ENCODE assay signal across 8 cellular contexts in genomic region chr22:22745225-22746060, GRCh38.
DNase-seq lines count a peak whose midpoint lies in the region; ATAC-seq, FAIRE-seq and TF ChIP-seq lines count a peak whose summit lies in the region.

No MANE protein-coding gene starts in this region.

- peak; percentile 71 to 90; a peak in 5 of 6 replicates for ATAC-seq in A549

- FAIRE-seq in A549 (lab: Jason Lieb, UNC) (no peak), keratinocyte (lab: Jason Lieb, UNC) (no peak)

- H3K4me1 ChIP-seq in A549 (no peaks in the 10 kb centered on the region), keratinocyte (ENCODE audit: control insufficient read depth, extremely low read depth, insufficient read depth, low read length) (no peaks in the 10 kb centered on the region)

- H3K36me3 ChIP-seq in keratinocyte (ENCODE audit: control insufficient read depth in 2 of 2, extremely low read depth in 1 of 2, insufficient read depth in 2 of 2, low read length in 2 of 2) = no peaks in the 10 kb centered on the region

- H3K4me1 Mint-ChIP-seq in activated naive CD8-positive, alpha-beta T cell treated with anti-CD3 and anti-CD28 coated beads for 36 hours = no peaks in the 10 kb centered on the region
- no peaks in the 10 kb centered on the region for H3K4me1 Mint-ChIP-seq in activated T-helper 1 cell treated with anti-CD3 and anti-CD28 coated beads, Interleukin-12 subunit alpha, Interleukin-12 subunit beta, Interleukin-2, Interleukin-4 antibody, amounts not matched to agents 30 ng/mL and 10 ng/mL and 1 ng/mL, durations not matched to agents 14 hours and 24 hours and 36 hours (ENCODE audit: low read depth)

- H3K4me2 ChIP-seq in A549 = no peak overlapping the region
- H3K4me2 ChIP-seq in keratinocyte (ENCODE audit: control insufficient read depth, extremely low read depth, insufficient read depth, low read depth, low read length) = no peak overlapping the region

- H2AFZ ChIP-seq in keratinocyte (ENCODE audit: control insufficient read depth, low read length) = no peak overlapping the region

- H4K20me1 ChIP-seq in keratinocyte (ENCODE audit: control insufficient read depth, extremely low read depth, insufficient read depth, low read length) = no peaks in the 10 kb centered on the region

- TF ChIP-seq EP300 in A549 (IDR thresholded peaks at IDR 0.05) = no peak

- POLR2A ChIA-PET in A549 (lab: Yijun Ruan, JAX) = no interaction called here

- no peak overlapping the region for H3K4me3 Mint-ChIP-seq in activated naive CD8-positive, alpha-beta T cell treated with anti-CD3 and anti-CD28 coated beads for 36 hours
- no peak overlapping the region for H3K4me3 Mint-ChIP-seq in activated T-helper 1 cell treated with anti-CD3 and anti-CD28 coated beads, Interleukin-12 subunit alpha, Interleukin-12 subunit beta, Interleukin-2, Interleukin-4 antibody, amounts not matched to agents 30 ng/mL and 10 ng/mL and 1 ng/mL, durations not matched to agents 14 hours and 24 hours and 36 hours

- dilution Hi-C loops in keratinocyte (cut with MboI; ENCODE audit: extremely low pct_ligation_motif_present, low sequenced_read_pairs) = no loop called here

- TF ChIP-seq RAD21 in A549 (conservative IDR thresholded peaks at IDR 0.05 in 1 of 2, IDR thresholded peaks at IDR 0.05 in 1 of 2) = peak; percentile 25 to 28; a peak in 1 of 5 replicates

- DNase-seq in A549 (ENCODE audit: low read depth in 1 of 2, low spot score in 1 of 2) = peak; percentile 10 to 26
- peak; percentile 26 for DNase-seq in EH (ENCODE audit: low read depth)
- peak; percentile 48 for DNase-seq in MV-4-11 (lab: John Stamatoyannopoulos, UW)
- DNase-seq in activated naive CD8-positive, alpha-beta T cell treated with anti-CD3 and anti-CD28 coated beads for 36 hours = peak; percentile 23
- DNase-seq in keratinocyte (ENCODE audit: low read depth, low spot score) = no peak
- DNase-seq in superior temporal gyrus (ENCODE audit: extremely low spot score) = peak; percentile 43
- no peak for DNase-seq in activated T-helper 1 cell treated with anti-CD3 and anti-CD28 coated beads, Interleukin-12 subunit alpha, Interleukin-12 subunit beta, Interleukin-2, Interleukin-4 antibody, amounts not matched to agents 30 ng/mL and 10 ng/mL and 1 ng/mL, durations not matched to agents 14 hours and 24 hours and 36 hours (ENCODE audit: low spot score)
- no peak for DNase-seq in NCI-H345 (lab: John Stamatoyannopoulos, UW)

- H3K9me3 ChIP-seq in A549 (no peaks in the 10 kb centered on the region), keratinocyte (ENCODE audit: control insufficient read depth, low read depth, low read length) (no peaks in the 10 kb centered on the region)

- WGBS in A549 (ENCODE audit: missing lambda C conversion rate) = 42% methylated on average over 8 of the region's 8 CpGs

- no peak overlapping the region for H3K27ac Mint-ChIP-seq in activated naive CD8-positive, alpha-beta T cell treated with anti-CD3 and anti-CD28 coated beads for 36 hours
- no peak overlapping the region for H3K27ac Mint-ChIP-seq in activated T-helper 1 cell treated with anti-CD3 and anti-CD28 coated beads, Interleukin-12 subunit alpha, Interleukin-12 subunit beta, Interleukin-2, Interleukin-4 antibody, amounts not matched to agents 30 ng/mL and 10 ng/mL and 1 ng/mL, durations not matched to agents 14 hours and 24 hours and 36 hours

- no peaks in the 10 kb centered on the region for H3K9me1 ChIP-seq in keratinocyte (ENCODE audit: control insufficient read depth, extremely low read depth, insufficient read depth, low read length)

- H3K9ac ChIP-seq in keratinocyte (ENCODE audit: control insufficient read depth, extremely low read depth, insufficient read depth, low read length) = no peak overlapping the region

- no peaks in the 10 kb centered on the region for H3K79me2 ChIP-seq in keratinocyte (ENCODE audit: control insufficient read depth, insufficient read depth, low read length)

- H3K9me3 Mint-ChIP-seq in activated naive CD8-positive, alpha-beta T cell treated with anti-CD3 and anti-CD28 coated beads for 36 hours = no peaks in the 10 kb centered on the region
- no peaks in the 10 kb centered on the region for H3K9me3 Mint-ChIP-seq in activated T-helper 1 cell treated with anti-CD3 and anti-CD28 coated beads, Interleukin-12 subunit alpha, Interleukin-12 subunit beta, Interleukin-2, Interleukin-4 antibody, amounts not matched to agents 30 ng/mL and 10 ng/mL and 1 ng/mL, durations not matched to agents 14 hours and 24 hours and 36 hours

- H3K4me3 ChIP-seq in A549 (no peak overlapping the region), keratinocyte (ENCODE audit: control insufficient read depth in 2 of 3, extremely low read depth in 1 of 3, insufficient read depth in 2 of 3, low read depth in 1 of 3, low read length in 3 of 3) (no peak overlapping the region)

- H3K27me3 Mint-ChIP-seq in activated naive CD8-positive, alpha-beta T cell treated with anti-CD3 and anti-CD28 coated beads for 36 hours = peaks cover 24% of the 10 kb centered on the region
- peaks cover 25% of the 10 kb centered on the region for H3K27me3 Mint-ChIP-seq in activated T-helper 1 cell treated with anti-CD3 and anti-CD28 coated beads, Interleukin-12 subunit alpha, Interleukin-12 subunit beta, Interleukin-2, Interleukin-4 antibody, amounts not matched to agents 30 ng/mL and 10 ng/mL and 1 ng/mL, durations not matched to agents 14 hours and 24 hours and 36 hours (ENCODE audit: insufficient read depth)

- no peak for TF ChIP-seq POLR2A in A549 (IDR thresholded peaks at IDR 0.05; ENCODE audit: low read length)

- CTCF ChIA-PET in A549 (lab: Yijun Ruan, JAX) = interaction anchor here (0.7 to 5.0 kb wide), 24 partner anchors 8 to 281 kb away, joined by 3 to 34 read pairs (median 4); no protein-coding TSS in a partner anchor

- H3K36me3 Mint-ChIP-seq in activated naive CD8-positive, alpha-beta T cell treated with anti-CD3 and anti-CD28 coated beads for 36 hours = no peaks in the 10 kb centered on the region
- H3K36me3 Mint-ChIP-seq in activated T-helper 1 cell treated with anti-CD3 and anti-CD28 coated beads, Interleukin-12 subunit alpha, Interleukin-12 subunit beta, Interleukin-2, Interleukin-4 antibody, amounts not matched to agents 30 ng/mL and 10 ng/mL and 1 ng/mL, durations not matched to agents 14 hours and 24 hours and 36 hours (ENCODE audit: low read depth) = no peaks in the 10 kb centered on the region

- intact Hi-C loops in activated T-helper 1 cell treated with anti-CD3 and anti-CD28 coated beads, Interleukin-12 subunit alpha, Interleukin-12 subunit beta, Interleukin-2, Interleukin-4 antibody, amounts not matched to agents 30 ng/mL and 10 ng/mL and 1 ng/mL, durations not matched to agents 14 hours and 24 hours and 36 hours (cut with micrococcal nuclease) = loop anchor here (2.0 kb wide), 1 partner anchor 23 kb away; no protein-coding TSS in a partner anchor

- peak; percentile 47 for TF ChIP-seq CTCF in A549 (IDR thresholded peaks at IDR 0.05)
- TF ChIP-seq CTCF in keratinocyte (optimal IDR thresholded peaks at IDR 0.05 in 1 of 3, IDR thresholded peaks at IDR 0.05 in 1 of 3, conservative IDR thresholded peaks at IDR 0.05 in 1 of 3; ENCODE audit: extremely low read depth in 1 of 3, insufficient read depth in 2 of 3, low read length in 3 of 3) = peak; percentile 47 to 91 (median 57)

- no peaks in the 10 kb centered on the region for H3K27me3 ChIP-seq in keratinocyte (ENCODE audit: control insufficient read depth, extremely low read depth, insufficient read depth, low read length)

- H3K27ac ChIP-seq in A549 (no peak overlapping the region), keratinocyte (ENCODE audit: control insufficient read depth, insufficient read depth, low read length) (no peak overlapping the region)

TF ChIP-seq in A549, 52 proteins besides CTCF, POLR2A, EP300 and RAD21:
- no peak for TF ChIP-seq POLR2AphosphoS2 (conservative IDR thresholded peaks at IDR 0.05; ENCODE audit: low read length)
- no peak for TF ChIP-seq FOSB (CRISPR knock-in tag; IDR thresholded peaks at IDR 0.05)
- no peak for TF ChIP-seq ATOH8 (CRISPR knock-in tag; IDR thresholded peaks at IDR 0.05; ENCODE audit: low read depth)
- TF ChIP-seq SMC3 (IDR thresholded peaks at IDR 0.05) = peak; percentile 24; the same call in 1 of the 3 replicates
- TF ChIP-seq EHF (CRISPR knock-in tag; IDR thresholded peaks at IDR 0.05) = no peak

Comparison
In these comparisons a context has a peak if more than half of its experiments do, and no peak if none do; other contexts are left out.
1. DNase-seq: peak in A549 (2 of 2), EH (single experiment), MV-4-11 (single experiment), activated naive CD8-positive, alpha-beta T cell treated with anti-CD3 and anti-CD28 coated beads for 36 hours (single experiment) and superior temporal gyrus (single experiment); none in keratinocyte (single experiment), activated T-helper 1 cell treated with anti-CD3 and anti-CD28 coated beads, Interleukin-12 subunit alpha, Interleukin-12 subunit beta, Interleukin-2, Interleukin-4 antibody, amounts not matched to agents 30 ng/mL and 10 ng/mL and 1 ng/mL, durations not matched to agents 14 hours and 24 hours and 36 hours (single experiment) and NCI-H345 (single experiment).